12 cellular contexts compared by ENCODE assay signal in the genomic region with DNA sequence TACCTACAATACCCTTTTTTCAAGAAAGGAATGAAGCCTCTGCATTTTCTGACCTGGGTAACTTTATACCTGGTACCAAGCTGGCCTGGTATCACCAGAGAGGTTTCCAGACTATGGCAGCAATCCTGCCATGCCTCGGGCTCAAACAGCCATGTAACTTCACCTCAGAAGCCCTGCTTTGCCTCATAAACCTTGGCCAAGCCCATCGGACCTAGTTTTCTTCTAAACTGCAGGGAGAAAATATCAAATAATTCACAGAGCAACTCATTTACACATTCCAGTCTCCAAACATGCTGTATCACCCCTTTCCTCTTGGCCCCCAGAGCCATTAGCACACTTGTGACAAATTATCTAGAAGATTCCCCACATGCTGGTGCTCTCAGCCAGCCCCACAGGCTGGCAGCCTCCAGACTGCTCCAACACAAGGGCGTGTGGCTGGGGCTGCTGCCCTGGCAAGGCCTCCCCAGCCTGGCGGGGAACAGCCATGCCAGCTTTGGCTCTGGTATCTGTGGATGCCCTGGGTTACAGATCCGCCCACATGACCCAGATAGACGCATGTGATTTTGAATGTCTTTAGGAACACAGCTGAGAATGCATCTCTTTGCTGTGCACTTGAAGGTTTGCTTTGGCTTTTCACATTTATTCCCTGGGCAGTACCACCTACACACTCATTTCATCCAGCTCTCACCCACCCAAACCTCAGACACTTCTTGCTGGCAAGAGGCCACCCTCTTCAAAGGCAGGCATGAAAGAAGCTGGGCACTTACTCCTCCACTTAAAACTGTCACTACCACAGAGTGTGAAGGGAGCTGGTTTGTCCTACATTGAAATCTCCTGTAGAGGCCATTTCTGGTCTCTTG.
DNase-seq lines count a peak whose midpoint lies in the region; ATAC-seq and TF ChIP-seq lines count a peak whose summit lies in the region.
"Had no signal": no experiment of that assay in that cellular context is flagged by ENCODE, and none has a peak within 500 bp of the region (broad histone marks: within the 10 kb centered on the region; RNA-seq: fewer than 3 reads in every experiment).

No MANE protein-coding gene starts in this region.

- no peak for TF ChIP-seq RAD21 in SK-N-SH (IDR thresholded peaks at IDR 0.05; ENCODE audit: low read length)

- H3K79me2 ChIP-seq in DND-41 (ENCODE audit: insufficient read depth, low read length) (no peaks in the 10 kb centered on the region), SK-N-SH (ENCODE audit: insufficient read depth) (no peaks in the 10 kb centered on the region)

- intact Hi-C loops in activated CD8-positive, alpha-beta T cell treated with anti-CD3 and anti-CD28 coated beads for 36 hours (cut with micrococcal nuclease): no loop called here
- intact Hi-C loops in right cardiac atrium (cut with DNase I) (no loop called here), sciatic nerve (cut with DNase I) (no loop called here)

- H3K4me3 Mint-ChIP-seq in activated CD8-positive, alpha-beta T cell treated with anti-CD3 and anti-CD28 coated beads for 36 hours: no peak overlapping the region
- H3K4me3 Mint-ChIP-seq: CD4-positive, CD25-positive, alpha-beta regulatory T cell had no signal

- H3K27ac ChIP-seq in DND-41 (ENCODE audit: low read length): peak overlapping the region; percentile 47
- H3K27ac ChIP-seq in right cardiac atrium (ENCODE audit: low read length): peak overlapping the region; percentile 25
- H3K27ac ChIP-seq in SJCRH30: no peak overlapping the region
- no peak overlapping the region for H3K27ac ChIP-seq in SK-N-SH (ENCODE audit: low read depth in 2 of 2, low read length in 1 of 2)
- H3K27ac ChIP-seq: body of pancreas had no signal

- no peaks in the 10 kb centered on the region for H3K36me3 ChIP-seq in DND-41 (ENCODE audit: insufficient read depth, low read length)
- no peaks in the 10 kb centered on the region for H3K36me3 ChIP-seq in SJCRH30
- no peaks in the 10 kb centered on the region for H3K36me3 ChIP-seq in SK-N-SH (replicated peaks in 1 of 2; ENCODE audit: control insufficient read depth in 1 of 2, insufficient read depth in 2 of 2, low read length in 1 of 2)

- no peak overlapping the region for H3K4me3 ChIP-seq in DND-41 (ENCODE audit: low read depth in 1 of 2, low read length in 2 of 2)
- H3K4me3 ChIP-seq in right cardiac atrium (ENCODE audit: low read length): no peak overlapping the region
- H3K4me3 ChIP-seq in SJCRH30: no peak overlapping the region
- no peak overlapping the region for H3K4me3 ChIP-seq in SK-N-SH (ENCODE audit: low read depth in 2 of 2, low read length in 1 of 2)
- H3K4me3 ChIP-seq: body of pancreas, K562 had no signal

- H3K9me3 ChIP-seq in DND-41 (ENCODE audit: insufficient read depth, low read length, severe bottlenecking): peaks cover 3% of the 10 kb centered on the region
- no peaks in the 10 kb centered on the region for H3K9me3 ChIP-seq in right cardiac atrium (ENCODE audit: control insufficient read depth, low read length)
- peaks cover 4% of the 10 kb centered on the region; the same call in 1 of the 2 replicates for H3K9me3 ChIP-seq in SJCRH30 (replicated peaks)
- H3K9me3 ChIP-seq in SK-N-SH: no peaks in the 10 kb centered on the region; the same call in 1 of the 2 replicates

- H2AFZ ChIP-seq in DND-41 (ENCODE audit: low read depth, low read length) (peak overlapping the region; percentile 34), SK-N-SH (ENCODE audit: low read depth) (no peak overlapping the region)

- TF ChIP-seq CTCF in DND-41 (IDR thresholded peaks at IDR 0.05; ENCODE audit: borderline replicate concordance, extremely low read depth, low read length, poor library complexity, severe bottlenecking) (no peak), SK-N-SH (IDR thresholded peaks at IDR 0.05) (no peak)
- no peak for TF ChIP-seq CTCF in activated CD8-positive, alpha-beta T cell treated with anti-CD3 and anti-CD28 coated beads for 36 hours (IDR thresholded peaks at IDR 0.05)

- H3K27me3 ChIP-seq in DND-41 (ENCODE audit: insufficient read depth, low read length, poor library complexity) (no peaks in the 10 kb centered on the region), right cardiac atrium (ENCODE audit: control insufficient read depth, insufficient read depth) (no peaks in the 10 kb centered on the region), SJCRH30 (no peaks in the 10 kb centered on the region), SK-N-SH (ENCODE audit: insufficient read depth) (no peaks in the 10 kb centered on the region)
- H3K27me3 ChIP-seq: body of pancreas had no signal

- peaks cover 25% of the 10 kb centered on the region for H3F3A ChIP-seq in SK-N-SH (replicated peaks; ENCODE audit: insufficient read depth)

- peaks cover 7% of the 10 kb centered on the region for H3K9me3 Mint-ChIP-seq in activated CD8-positive, alpha-beta T cell treated with anti-CD3 and anti-CD28 coated beads for 36 hours

- H3K4me2 ChIP-seq in DND-41 (ENCODE audit: insufficient read depth, low read length): 0 out of 2 replicates have a peak overlapping the region, but pooled peaks have one; percentile 14
- no peak overlapping the region for H3K4me2 ChIP-seq in SK-N-SH

- peak; percentile 5; the same call in 1 of the 3 replicates for ATAC-seq in DND-41 (ENCODE audit: insufficient read depth, low read depth)
- ATAC-seq in activated CD8-positive, alpha-beta T cell treated with anti-CD3 and anti-CD28 coated beads for 36 hours: peak; percentile 55
- ATAC-seq in right cardiac atrium: peak; percentile 90 to 91
- ATAC-seq in sciatic nerve: peak; percentile 45
- ATAC-seq in GM21526 (IDR thresholded peaks at IDR 0.05; ENCODE audit: low FRiP score, unreplicated experiment): no peak
- ATAC-seq: body of pancreas, K562 had no signal

- peaks cover 18% of the 10 kb centered on the region for H3K4me1 Mint-ChIP-seq in activated CD8-positive, alpha-beta T cell treated with anti-CD3 and anti-CD28 coated beads for 36 hours (ENCODE audit: low read depth)

- CTCF ChIA-PET in activated CD8-positive, alpha-beta T cell treated with anti-CD3 and anti-CD28 coated beads for 36 hours (lab: Charles Lee): interaction anchor here (1.0 to 1.9 kb wide), 2 partner anchors 92 to 122 kb away, joined by 3 to 7 read pairs; no protein-coding TSS in a partner anchor
- CTCF ChIA-PET in SK-N-SH (lab: Yijun Ruan, JAX): interaction anchor here (1.2 kb wide), 1 partner anchor 30 kb away, joined by 3 read pairs; no protein-coding TSS in a partner anchor

- no peak overlapping the region for H3K27ac Mint-ChIP-seq in activated CD8-positive, alpha-beta T cell treated with anti-CD3 and anti-CD28 coated beads for 36 hours
- H3K27ac Mint-ChIP-seq: CD4-positive, CD25-positive, alpha-beta regulatory T cell had no signal

- H3K9ac ChIP-seq in DND-41 (ENCODE audit: low read depth, low read length) (no peak overlapping the region), SK-N-SH (no peak overlapping the region)

- WGBS in right cardiac atrium: 68% methylated on average over 6 of the region's 6 CpGs
- WGBS in SK-N-SH (ENCODE audit: low lambda C conversion rate): 86% methylated on average over 3 of the region's 6 CpGs

- no peaks in the 10 kb centered on the region for H3K9me2 ChIP-seq in SK-N-SH

- H4K20me1 ChIP-seq in DND-41 (ENCODE audit: insufficient read depth, low read length) (no peaks in the 10 kb centered on the region), SK-N-SH (ENCODE audit: insufficient read depth) (no peaks in the 10 kb centered on the region)

- no peak for TF ChIP-seq EP300 in SK-N-SH (IDR thresholded peaks at IDR 0.05; ENCODE audit: borderline replicate concordance in 1 of 2, low read depth in 1 of 2, low read length in 1 of 2)

- H3K27me3 Mint-ChIP-seq in activated CD8-positive, alpha-beta T cell treated with anti-CD3 and anti-CD28 coated beads for 36 hours: peaks cover 4% of the 10 kb centered on the region

- no peaks in the 10 kb centered on the region for H3K36me3 Mint-ChIP-seq in activated CD8-positive, alpha-beta T cell treated with anti-CD3 and anti-CD28 coated beads for 36 hours (ENCODE audit: low read depth)
- H3K36me3 Mint-ChIP-seq: CD4-positive, CD25-positive, alpha-beta regulatory T cell had no signal

- peaks cover 28% of the 10 kb centered on the region for H3K4me1 ChIP-seq in DND-41 (ENCODE audit: insufficient read depth, low read length)
- peaks cover 2% of the 10 kb centered on the region for H3K4me1 ChIP-seq in right cardiac atrium (ENCODE audit: control insufficient read depth, insufficient read depth, low read length)
- peaks cover 14% of the 10 kb centered on the region for H3K4me1 ChIP-seq in SJCRH30
- peaks cover 9 to 14% of the 10 kb centered on the region in 2 experiments for H3K4me1 ChIP-seq in SK-N-SH (ENCODE audit: control insufficient read depth in 1 of 2, insufficient read depth in 2 of 2, low read depth in 1 of 2, low read length in 1 of 2)

- POLR2A ChIA-PET in activated CD8-positive, alpha-beta T cell treated with anti-CD3 and anti-CD28 coated beads for 36 hours (lab: Charles Lee): interaction anchor here (1.2 kb wide), 1 partner anchor 51 kb away, joined by 4 read pairs; no protein-coding TSS in a partner anchor
- POLR2A ChIA-PET in SK-N-SH (lab: Yijun Ruan, JAX): no interaction called here

- DNase-seq in DND-41 (peak; percentile 33), right cardiac atrium (peak; percentile 57 to 87 (median 80)), sciatic nerve (ENCODE audit: low spot score) (no peak), HT-29 (ENCODE audit: low spot score) (no peak), SJCRH30 (no peak), SK-N-SH (no peak)
- no peak for DNase-seq in activated CD8-positive, alpha-beta T cell treated with anti-CD3 and anti-CD28 coated beads for 36 hours
- DNase-seq: body of pancreas; CD4-positive, CD25-positive, alpha-beta regulatory T cell; stimulated activated CD4-positive, alpha-beta T cell treated with anti-CD3 and anti-CD28 coated beads, Interleukin-12 subunit alpha, Interleukin-12 subunit beta, amount 100 ng/mL, for 4 hours had no signal

TF ChIP-seq in SK-N-SH, 30 proteins besides CTCF, POLR2A, EP300 and RAD21:
- no peak for TF ChIP-seq MEF2A (IDR thresholded peaks at IDR 0.05; ENCODE audit: borderline replicate concordance, low read depth)
- TF ChIP-seq, protein P1, sequence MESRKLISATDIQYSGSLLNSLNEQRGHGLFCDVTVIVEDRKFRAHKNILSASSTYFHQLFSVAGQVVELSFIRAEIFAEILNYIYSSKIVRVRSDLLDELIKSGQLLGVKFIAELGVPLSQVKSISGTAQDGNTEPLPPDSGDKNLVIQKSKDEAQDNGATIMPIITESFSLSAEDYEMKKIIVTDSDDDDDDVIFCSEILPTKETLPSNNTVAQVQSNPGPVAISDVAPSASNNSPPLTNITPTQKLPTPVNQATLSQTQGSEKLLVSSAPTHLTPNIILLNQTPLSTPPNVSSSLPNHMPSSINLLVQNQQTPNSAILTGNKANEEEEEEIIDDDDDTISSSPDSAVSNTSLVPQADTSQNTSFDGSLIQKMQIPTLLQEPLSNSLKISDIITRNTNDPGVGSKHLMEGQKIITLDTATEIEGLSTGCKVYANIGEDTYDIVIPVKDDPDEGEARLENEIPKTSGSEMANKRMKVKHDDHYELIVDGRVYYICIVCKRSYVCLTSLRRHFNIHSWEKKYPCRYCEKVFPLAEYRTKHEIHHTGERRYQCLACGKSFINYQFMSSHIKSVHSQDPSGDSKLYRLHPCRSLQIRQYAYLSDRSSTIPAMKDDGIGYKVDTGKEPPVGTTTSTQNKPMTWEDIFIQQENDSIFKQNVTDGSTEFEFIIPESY (IDR thresholded peaks at IDR 0.05; ENCODE audit: borderline replicate concordance, low read depth): no peak
- no peak for TF ChIP-seq MXI1 (IDR thresholded peaks at IDR 0.05; ENCODE audit: low read depth, low read length)
TF ChIP-seq in SK-N-SH: peak in this region for 0.

Comparison
In these comparisons a context has a peak if more than half of its experiments do, and no peak if none do; other contexts are left out.
1. DNase-seq: peak in DND-41 (single experiment) and right cardiac atrium (3 of 3); none in activated CD8-positive, alpha-beta T cell treated with anti-CD3 and anti-CD28 coated beads for 36 hours (single experiment), sciatic nerve (single experiment), HT-29 (single experiment), SJCRH30 (0 of 2) and SK-N-SH (single experiment).
2. H3K27ac ChIP-seq: peak in DND-41 (single experiment) and right cardiac atrium (single experiment); none in SJCRH30 (single experiment) and SK-N-SH (0 of 2).